Comparison of ENCODE assay signal across 1 cellular context in the genomic region with DNA sequence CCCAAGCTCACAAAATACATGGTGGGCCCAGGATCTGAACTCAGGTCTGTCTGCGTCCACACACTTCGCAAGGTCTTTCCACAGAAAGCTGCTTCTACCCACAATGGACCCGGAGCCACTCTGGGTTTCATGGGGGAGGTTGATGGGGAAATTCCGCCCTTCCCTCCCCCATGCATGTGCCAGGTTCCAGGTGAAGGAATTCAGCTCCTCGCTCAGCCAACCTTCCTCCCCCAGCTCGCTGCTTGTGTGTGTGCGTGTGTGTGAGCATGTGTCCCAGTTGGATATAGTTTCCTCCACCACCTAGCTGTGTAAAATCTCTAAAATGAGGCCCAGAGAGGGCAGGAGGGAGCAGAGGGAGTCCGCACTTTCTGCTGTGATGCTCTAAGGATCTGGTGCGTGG.
TF ChIP-seq lines count a peak whose summit lies in the region.

No MANE protein-coding gene starts in this region.

TF ChIP-seq in GM23338, 12 proteins besides CTCF, POLR2A, EP300 and RAD21:
- TF ChIP-seq, protein P1, sequence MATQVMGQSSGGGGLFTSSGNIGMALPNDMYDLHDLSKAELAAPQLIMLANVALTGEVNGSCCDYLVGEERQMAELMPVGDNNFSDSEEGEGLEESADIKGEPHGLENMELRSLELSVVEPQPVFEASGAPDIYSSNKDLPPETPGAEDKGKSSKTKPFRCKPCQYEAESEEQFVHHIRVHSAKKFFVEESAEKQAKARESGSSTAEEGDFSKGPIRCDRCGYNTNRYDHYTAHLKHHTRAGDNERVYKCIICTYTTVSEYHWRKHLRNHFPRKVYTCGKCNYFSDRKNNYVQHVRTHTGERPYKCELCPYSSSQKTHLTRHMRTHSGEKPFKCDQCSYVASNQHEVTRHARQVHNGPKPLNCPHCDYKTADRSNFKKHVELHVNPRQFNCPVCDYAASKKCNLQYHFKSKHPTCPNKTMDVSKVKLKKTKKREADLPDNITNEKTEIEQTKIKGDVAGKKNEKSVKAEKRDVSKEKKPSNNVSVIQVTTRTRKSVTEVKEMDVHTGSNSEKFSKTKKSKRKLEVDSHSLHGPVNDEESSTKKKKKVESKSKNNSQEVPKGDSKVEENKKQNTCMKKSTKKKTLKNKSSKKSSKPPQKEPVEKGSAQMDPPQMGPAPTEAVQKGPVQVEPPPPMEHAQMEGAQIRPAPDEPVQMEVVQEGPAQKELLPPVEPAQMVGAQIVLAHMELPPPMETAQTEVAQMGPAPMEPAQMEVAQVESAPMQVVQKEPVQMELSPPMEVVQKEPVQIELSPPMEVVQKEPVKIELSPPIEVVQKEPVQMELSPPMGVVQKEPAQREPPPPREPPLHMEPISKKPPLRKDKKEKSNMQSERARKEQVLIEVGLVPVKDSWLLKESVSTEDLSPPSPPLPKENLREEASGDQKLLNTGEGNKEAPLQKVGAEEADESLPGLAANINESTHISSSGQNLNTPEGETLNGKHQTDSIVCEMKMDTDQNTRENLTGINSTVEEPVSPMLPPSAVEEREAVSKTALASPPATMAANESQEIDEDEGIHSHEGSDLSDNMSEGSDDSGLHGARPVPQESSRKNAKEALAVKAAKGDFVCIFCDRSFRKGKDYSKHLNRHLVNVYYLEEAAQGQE (IDR thresholded peaks at IDR 0.05; ENCODE audit: unreplicated experiment): no peak
- TF ChIP-seq EZH2 (IDR thresholded peaks at IDR 0.05; ENCODE audit: low read depth, unreplicated experiment): no peak
- TF ChIP-seq, protein P2, sequence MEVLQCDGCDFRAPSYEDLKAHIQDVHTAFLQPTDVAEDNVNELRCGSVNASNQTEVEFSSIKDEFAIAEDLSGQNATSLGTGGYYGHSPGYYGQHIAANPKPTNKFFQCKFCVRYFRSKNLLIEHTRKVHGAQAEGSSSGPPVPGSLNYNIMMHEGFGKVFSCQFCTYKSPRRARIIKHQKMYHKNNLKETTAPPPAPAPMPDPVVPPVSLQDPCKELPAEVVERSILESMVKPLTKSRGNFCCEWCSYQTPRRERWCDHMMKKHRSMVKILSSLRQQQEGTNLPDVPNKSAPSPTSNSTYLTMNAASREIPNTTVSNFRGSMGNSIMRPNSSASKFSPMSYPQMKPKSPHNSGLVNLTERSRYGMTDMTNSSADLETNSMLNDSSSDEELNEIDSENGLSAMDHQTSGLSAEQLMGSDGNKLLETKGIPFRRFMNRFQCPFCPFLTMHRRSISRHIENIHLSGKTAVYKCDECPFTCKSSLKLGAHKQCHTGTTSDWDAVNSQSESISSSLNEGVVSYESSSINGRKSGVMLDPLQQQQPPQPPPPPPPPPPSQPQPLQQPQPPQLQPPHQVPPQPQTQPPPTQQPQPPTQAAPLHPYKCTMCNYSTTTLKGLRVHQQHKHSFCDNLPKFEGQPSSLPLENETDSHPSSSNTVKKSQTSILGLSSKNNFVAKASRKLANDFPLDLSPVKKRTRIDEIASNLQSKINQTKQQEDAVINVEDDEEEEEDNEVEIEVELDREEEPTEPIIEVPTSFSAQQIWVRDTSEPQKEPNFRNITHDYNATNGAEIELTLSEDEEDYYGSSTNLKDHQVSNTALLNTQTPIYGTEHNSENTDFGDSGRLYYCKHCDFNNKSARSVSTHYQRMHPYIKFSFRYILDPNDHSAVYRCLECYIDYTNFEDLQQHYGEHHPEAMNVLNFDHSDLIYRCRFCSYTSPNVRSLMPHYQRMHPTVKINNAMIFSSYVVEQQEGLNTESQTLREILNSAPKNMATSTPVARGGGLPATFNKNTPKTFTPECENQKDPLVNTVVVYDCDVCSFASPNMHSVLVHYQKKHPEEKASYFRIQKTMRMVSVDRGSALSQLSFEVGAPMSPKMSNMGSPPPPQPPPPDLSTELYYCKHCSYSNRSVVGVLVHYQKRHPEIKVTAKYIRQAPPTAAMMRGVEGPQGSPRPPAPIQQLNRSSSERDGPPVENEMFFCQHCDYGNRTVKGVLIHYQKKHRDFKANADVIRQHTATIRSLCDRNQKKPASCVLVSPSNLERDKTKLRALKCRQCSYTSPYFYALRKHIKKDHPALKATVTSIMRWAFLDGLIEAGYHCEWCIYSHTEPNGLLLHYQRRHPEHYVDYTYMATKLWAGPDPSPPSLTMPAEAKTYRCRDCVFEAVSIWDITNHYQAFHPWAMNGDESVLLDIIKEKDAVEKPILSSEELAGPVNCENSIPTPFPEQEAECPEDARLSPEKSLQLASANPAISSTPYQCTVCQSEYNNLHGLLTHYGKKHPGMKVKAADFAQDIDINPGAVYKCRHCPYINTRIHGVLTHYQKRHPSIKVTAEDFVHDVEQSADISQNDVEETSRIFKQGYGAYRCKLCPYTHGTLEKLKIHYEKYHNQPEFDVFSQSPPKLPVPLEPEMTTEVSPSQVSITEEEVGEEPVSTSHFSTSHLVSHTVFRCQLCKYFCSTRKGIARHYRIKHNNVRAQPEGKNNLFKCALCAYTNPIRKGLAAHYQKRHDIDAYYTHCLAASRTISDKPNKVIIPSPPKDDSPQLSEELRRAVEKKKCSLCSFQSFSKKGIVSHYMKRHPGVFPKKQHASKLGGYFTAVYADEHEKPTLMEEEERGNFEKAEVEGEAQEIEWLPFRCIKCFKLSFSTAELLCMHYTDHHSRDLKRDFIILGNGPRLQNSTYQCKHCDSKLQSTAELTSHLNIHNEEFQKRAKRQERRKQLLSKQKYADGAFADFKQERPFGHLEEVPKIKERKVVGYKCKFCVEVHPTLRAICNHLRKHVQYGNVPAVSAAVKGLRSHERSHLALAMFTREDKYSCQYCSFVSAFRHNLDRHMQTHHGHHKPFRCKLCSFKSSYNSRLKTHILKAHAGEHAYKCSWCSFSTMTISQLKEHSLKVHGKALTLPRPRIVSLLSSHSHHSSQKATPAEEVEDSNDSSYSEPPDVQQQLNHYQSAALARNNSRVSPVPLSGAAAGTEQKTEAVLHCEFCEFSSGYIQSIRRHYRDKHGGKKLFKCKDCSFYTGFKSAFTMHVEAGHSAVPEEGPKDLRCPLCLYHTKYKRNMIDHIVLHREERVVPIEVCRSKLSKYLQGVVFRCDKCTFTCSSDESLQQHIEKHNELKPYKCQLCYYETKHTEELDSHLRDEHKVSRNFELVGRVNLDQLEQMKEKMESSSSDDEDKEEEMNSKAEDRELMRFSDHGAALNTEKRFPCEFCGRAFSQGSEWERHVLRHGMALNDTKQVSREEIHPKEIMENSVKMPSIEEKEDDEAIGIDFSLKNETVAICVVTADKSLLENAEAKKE (CRISPR knock-in tag; IDR thresholded peaks at IDR 0.05): no peak
- TF ChIP-seq POLR2AphosphoS5 (IDR thresholded peaks at IDR 0.05; ENCODE audit: low read depth): no peak
- no peak for TF ChIP-seq JUNB (IDR thresholded peaks at IDR 0.05; ENCODE audit: unreplicated experiment)
- TF ChIP-seq NANOG (IDR thresholded peaks at IDR 0.05; ENCODE audit: borderline replicate concordance): no peak
- no peak for TF ChIP-seq STAT1 (IDR thresholded peaks at IDR 0.05; ENCODE audit: unreplicated experiment)
- TF ChIP-seq ZNF331 (CRISPR knock-in tag; IDR thresholded peaks at IDR 0.05; ENCODE audit: low read depth): no peak
- TF ChIP-seq CREB1 (CRISPR knock-in tag; IDR thresholded peaks at IDR 0.05; ENCODE audit: low read depth): no peak
